In the genomic region with DNA sequence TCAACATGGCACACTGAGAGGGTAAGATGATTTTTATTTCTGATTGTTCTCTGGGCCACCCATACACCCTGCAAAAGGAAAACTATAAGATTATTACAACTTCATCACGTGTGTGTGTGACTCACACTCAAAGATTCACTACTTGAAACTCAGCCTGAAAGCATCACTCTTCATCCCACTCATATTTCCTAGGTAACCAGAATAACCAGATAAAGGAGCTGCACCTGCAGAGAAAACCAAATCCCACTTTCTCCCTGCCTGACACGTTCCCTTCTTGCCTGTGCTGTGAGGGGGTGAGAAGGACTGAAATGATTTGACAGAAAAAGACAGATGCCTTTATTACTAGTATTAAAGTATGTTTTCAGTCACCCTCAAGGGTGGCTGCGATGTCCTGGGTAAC, we compare ENCODE assay signal across 8 cellular contexts.
DNase-seq lines count a peak whose midpoint lies in the region; ATAC-seq and TF ChIP-seq lines count a peak whose summit lies in the region.

No MANE protein-coding gene starts in this region.

- no peaks in the 10 kb centered on the region for H3K79me2 ChIP-seq in GM23338 (replicated peaks; ENCODE audit: insufficient read depth)

- intact Hi-C loops in transverse colon (cut with DNase I; ENCODE audit: low total_unique reads), result loop anchor here (10.0 kb wide), 1 partner anchor 130 kb away; a partner anchor contains a TSS

- H3K27ac Mint-ChIP-seq in GM23338, result no peak overlapping the region

- no peak for ATAC-seq in GM23338

- H3K4me2 ChIP-seq in GM23338, result no peak overlapping the region

- no peaks in the 10 kb centered on the region for H3K27me3 ChIP-seq in transverse colon
- H3K27me3 ChIP-seq in GM23338 (ENCODE audit: insufficient read depth), result no peaks in the 10 kb centered on the region

- H3K4me3 ChIP-seq in transverse colon (no peak overlapping the region), GM23338 (no peak overlapping the region)

- H4K20me1 ChIP-seq in GM23338 (replicated peaks; ENCODE audit: insufficient read depth), result no peaks in the 10 kb centered on the region

- H3K4me1 Mint-ChIP-seq in GM23338, result peaks cover 8% of the 10 kb centered on the region

- no peaks in the 10 kb centered on the region for H3K36me3 ChIP-seq in transverse colon
- H3K36me3 ChIP-seq in GM23338 (ENCODE audit: insufficient read depth), result no peaks in the 10 kb centered on the region

- no peak for TF ChIP-seq EP300 in transverse colon (IDR thresholded peaks at IDR 0.05; ENCODE audit: low read depth)

- TF ChIP-seq CTCF in GM20000 (IDR thresholded peaks at IDR 0.05; ENCODE audit: extremely low read depth, missing control alignments) (no peak), transverse colon (IDR thresholded peaks at IDR 0.05) (no peak), GM23338 (conservative IDR thresholded peaks at IDR 0.05; ENCODE audit: low read depth in 2 of 2) (no peak)

- in situ Hi-C loops in transverse colon (cut with MboI; ENCODE audit: low pct_ligation_motif_present in 1 of 4, low pct_unique_long_range_greater_than_20kb in 1 of 4, low sequenced_read_pairs in 3 of 4), result no loop called here

- H2AFZ ChIP-seq in GM23338, result no peak overlapping the region

- H3K9me3 ChIP-seq in transverse colon, result no peaks in the 10 kb centered on the region

- no peak overlapping the region for H3K4me3 Mint-ChIP-seq in GM23338

- 58 to 63% methylated on average over 2 to 3 of the region's 3 CpGs for WGBS in transverse colon (ENCODE audit: low coverage in 1 of 2), 2 donors

- peak; percentile 6 for DNase-seq in COLO829 (ENCODE audit: low spot score)
- peak; percentile 36 for DNase-seq in GM20000 (ENCODE audit: low spot score)
- DNase-seq in LHCN-M2 (ENCODE audit: low read depth), result peak; percentile 19
- DNase-seq in fibroblast of peridontal ligament (ENCODE audit: extremely low read depth), result peak; percentile 52
- no peak for DNase-seq in transverse colon
- no peak for DNase-seq in AML-193 (lab: John Stamatoyannopoulos, UW)
- no peak for DNase-seq in DMS 273 (lab: John Stamatoyannopoulos, UW; ENCODE audit: unreplicated experiment)
- DNase-seq in GM23338 (ENCODE audit: low spot score), result no peak

- no peaks in the 10 kb centered on the region for H3K36me3 Mint-ChIP-seq in GM23338 (ENCODE audit: low read depth)

- H3K27me3 Mint-ChIP-seq in GM23338 (ENCODE audit: insufficient read depth, low read depth, poor library complexity), result peaks cover 2% of the 10 kb centered on the region

- H3K4me1 ChIP-seq in transverse colon (peaks cover 8 to 44% (median 20%) of the 10 kb centered on the region in 4 donors), GM23338 (ENCODE audit: insufficient read depth) (no peaks in the 10 kb centered on the region)

- no peaks in the 10 kb centered on the region; the same call in 1 of the 2 replicates for H3K9me2 ChIP-seq in GM23338 (ENCODE audit: insufficient read depth)

- no peaks in the 10 kb centered on the region for H3F3A ChIP-seq in GM23338 (replicated peaks; ENCODE audit: low read depth)

- peak overlapping the region; percentile 48 to 69 (median 56) for H3K27ac ChIP-seq in transverse colon
- H3K27ac ChIP-seq in GM23338 (ENCODE audit: low read depth), result no peak overlapping the region

- TF ChIP-seq POLR2A in transverse colon (IDR thresholded peaks at IDR 0.05), result no peak

- H3K9me3 Mint-ChIP-seq in GM23338, result no peaks in the 10 kb centered on the region

TF ChIP-seq in GM23338, 12 proteins besides CTCF, POLR2A, EP300 and RAD21 (continues in another document):
- TF ChIP-seq STAT1 (IDR thresholded peaks at IDR 0.05; ENCODE audit: unreplicated experiment) (no peak), ZNF114 (CRISPR knock-in tag; IDR thresholded peaks at IDR 0.05) (no peak), JUNB (IDR thresholded peaks at IDR 0.05; ENCODE audit: unreplicated experiment) (no peak), ZNF331 (CRISPR knock-in tag; IDR thresholded peaks at IDR 0.05; ENCODE audit: low read depth) (no peak), NANOG (IDR thresholded peaks at IDR 0.05; ENCODE audit: borderline replicate concordance) (no peak), EZH2 (IDR thresholded peaks at IDR 0.05; ENCODE audit: low read depth, unreplicated experiment) (no peak)
- TF ChIP-seq, protein P1, sequence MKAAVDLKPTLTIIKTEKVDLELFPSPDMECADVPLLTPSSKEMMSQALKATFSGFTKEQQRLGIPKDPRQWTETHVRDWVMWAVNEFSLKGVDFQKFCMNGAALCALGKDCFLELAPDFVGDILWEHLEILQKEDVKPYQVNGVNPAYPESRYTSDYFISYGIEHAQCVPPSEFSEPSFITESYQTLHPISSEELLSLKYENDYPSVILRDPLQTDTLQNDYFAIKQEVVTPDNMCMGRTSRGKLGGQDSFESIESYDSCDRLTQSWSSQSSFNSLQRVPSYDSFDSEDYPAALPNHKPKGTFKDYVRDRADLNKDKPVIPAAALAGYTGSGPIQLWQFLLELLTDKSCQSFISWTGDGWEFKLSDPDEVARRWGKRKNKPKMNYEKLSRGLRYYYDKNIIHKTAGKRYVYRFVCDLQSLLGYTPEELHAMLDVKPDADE (IDR thresholded peaks at IDR 0.05), result no peak
- TF ChIP-seq, protein P2, sequence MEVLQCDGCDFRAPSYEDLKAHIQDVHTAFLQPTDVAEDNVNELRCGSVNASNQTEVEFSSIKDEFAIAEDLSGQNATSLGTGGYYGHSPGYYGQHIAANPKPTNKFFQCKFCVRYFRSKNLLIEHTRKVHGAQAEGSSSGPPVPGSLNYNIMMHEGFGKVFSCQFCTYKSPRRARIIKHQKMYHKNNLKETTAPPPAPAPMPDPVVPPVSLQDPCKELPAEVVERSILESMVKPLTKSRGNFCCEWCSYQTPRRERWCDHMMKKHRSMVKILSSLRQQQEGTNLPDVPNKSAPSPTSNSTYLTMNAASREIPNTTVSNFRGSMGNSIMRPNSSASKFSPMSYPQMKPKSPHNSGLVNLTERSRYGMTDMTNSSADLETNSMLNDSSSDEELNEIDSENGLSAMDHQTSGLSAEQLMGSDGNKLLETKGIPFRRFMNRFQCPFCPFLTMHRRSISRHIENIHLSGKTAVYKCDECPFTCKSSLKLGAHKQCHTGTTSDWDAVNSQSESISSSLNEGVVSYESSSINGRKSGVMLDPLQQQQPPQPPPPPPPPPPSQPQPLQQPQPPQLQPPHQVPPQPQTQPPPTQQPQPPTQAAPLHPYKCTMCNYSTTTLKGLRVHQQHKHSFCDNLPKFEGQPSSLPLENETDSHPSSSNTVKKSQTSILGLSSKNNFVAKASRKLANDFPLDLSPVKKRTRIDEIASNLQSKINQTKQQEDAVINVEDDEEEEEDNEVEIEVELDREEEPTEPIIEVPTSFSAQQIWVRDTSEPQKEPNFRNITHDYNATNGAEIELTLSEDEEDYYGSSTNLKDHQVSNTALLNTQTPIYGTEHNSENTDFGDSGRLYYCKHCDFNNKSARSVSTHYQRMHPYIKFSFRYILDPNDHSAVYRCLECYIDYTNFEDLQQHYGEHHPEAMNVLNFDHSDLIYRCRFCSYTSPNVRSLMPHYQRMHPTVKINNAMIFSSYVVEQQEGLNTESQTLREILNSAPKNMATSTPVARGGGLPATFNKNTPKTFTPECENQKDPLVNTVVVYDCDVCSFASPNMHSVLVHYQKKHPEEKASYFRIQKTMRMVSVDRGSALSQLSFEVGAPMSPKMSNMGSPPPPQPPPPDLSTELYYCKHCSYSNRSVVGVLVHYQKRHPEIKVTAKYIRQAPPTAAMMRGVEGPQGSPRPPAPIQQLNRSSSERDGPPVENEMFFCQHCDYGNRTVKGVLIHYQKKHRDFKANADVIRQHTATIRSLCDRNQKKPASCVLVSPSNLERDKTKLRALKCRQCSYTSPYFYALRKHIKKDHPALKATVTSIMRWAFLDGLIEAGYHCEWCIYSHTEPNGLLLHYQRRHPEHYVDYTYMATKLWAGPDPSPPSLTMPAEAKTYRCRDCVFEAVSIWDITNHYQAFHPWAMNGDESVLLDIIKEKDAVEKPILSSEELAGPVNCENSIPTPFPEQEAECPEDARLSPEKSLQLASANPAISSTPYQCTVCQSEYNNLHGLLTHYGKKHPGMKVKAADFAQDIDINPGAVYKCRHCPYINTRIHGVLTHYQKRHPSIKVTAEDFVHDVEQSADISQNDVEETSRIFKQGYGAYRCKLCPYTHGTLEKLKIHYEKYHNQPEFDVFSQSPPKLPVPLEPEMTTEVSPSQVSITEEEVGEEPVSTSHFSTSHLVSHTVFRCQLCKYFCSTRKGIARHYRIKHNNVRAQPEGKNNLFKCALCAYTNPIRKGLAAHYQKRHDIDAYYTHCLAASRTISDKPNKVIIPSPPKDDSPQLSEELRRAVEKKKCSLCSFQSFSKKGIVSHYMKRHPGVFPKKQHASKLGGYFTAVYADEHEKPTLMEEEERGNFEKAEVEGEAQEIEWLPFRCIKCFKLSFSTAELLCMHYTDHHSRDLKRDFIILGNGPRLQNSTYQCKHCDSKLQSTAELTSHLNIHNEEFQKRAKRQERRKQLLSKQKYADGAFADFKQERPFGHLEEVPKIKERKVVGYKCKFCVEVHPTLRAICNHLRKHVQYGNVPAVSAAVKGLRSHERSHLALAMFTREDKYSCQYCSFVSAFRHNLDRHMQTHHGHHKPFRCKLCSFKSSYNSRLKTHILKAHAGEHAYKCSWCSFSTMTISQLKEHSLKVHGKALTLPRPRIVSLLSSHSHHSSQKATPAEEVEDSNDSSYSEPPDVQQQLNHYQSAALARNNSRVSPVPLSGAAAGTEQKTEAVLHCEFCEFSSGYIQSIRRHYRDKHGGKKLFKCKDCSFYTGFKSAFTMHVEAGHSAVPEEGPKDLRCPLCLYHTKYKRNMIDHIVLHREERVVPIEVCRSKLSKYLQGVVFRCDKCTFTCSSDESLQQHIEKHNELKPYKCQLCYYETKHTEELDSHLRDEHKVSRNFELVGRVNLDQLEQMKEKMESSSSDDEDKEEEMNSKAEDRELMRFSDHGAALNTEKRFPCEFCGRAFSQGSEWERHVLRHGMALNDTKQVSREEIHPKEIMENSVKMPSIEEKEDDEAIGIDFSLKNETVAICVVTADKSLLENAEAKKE (CRISPR knock-in tag; IDR thresholded peaks at IDR 0.05), result no peak

Comparison
In these comparisons a context has a peak if more than half of its experiments do, and no peak if none do; other contexts are left out.
1. DNase-seq: peak in COLO829 (single experiment), GM20000 (single experiment), LHCN-M2 (single experiment) and fibroblast of peridontal ligament (single experiment); none in transverse colon (single experiment), AML-193 (0 of 2), DMS 273 (single experiment) and GM23338 (single experiment).